10 cellular contexts compared by ENCODE assay signal in the genomic region with DNA sequence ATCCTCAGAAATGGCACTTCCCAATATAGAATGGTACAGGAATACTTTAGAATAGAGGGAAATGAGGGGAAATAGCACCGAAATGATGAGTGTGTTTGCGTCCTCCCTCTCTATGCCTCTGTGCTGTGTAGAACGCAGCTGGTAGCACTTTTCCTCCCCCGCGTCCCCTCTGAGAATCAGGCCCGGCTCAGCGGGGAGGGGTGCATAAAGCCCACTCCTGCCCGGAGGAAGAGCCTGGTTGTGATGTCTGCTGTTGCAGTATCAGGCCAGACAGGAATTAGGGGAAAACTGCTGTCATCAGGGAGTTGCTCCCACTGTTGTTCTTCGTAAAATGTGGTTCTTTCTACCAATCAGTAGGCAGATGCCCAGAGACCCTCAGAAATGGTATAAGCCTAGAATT.
"Had no signal": no experiment of that assay in that cellular context is flagged by ENCODE, and none has a peak within 500 bp of the region (broad histone marks: within the 10 kb centered on the region; RNA-seq: fewer than 3 reads in every experiment).

No MANE protein-coding gene starts in this region.

- DNase-seq: GM23248, GOT3, H7, HFFc6, IMR-90, KG1 had no signal

- H3K4me3 ChIP-seq: GM23248, HAP-1, K562 had no signal

- H3K27ac Mint-ChIP-seq: HFFc6 had no signal

- ATAC-seq: HCT116, K562 had no signal

- H3K4me1 ChIP-seq: HAP-1 had no signal

- H3K36me3 ChIP-seq: HAP-1 had no signal

- H3K9me3 ChIP-seq: HAP-1 had no signal

- H3K4me3 Mint-ChIP-seq: HFFc6 had no signal

- FAIRE-seq: HTR-8/SVneo, K562 had no signal

- H3K9me3 Mint-ChIP-seq: HFFc6 had no signal
